Comparison of ENCODE assay signal across 21 cellular contexts in the genomic region with DNA sequence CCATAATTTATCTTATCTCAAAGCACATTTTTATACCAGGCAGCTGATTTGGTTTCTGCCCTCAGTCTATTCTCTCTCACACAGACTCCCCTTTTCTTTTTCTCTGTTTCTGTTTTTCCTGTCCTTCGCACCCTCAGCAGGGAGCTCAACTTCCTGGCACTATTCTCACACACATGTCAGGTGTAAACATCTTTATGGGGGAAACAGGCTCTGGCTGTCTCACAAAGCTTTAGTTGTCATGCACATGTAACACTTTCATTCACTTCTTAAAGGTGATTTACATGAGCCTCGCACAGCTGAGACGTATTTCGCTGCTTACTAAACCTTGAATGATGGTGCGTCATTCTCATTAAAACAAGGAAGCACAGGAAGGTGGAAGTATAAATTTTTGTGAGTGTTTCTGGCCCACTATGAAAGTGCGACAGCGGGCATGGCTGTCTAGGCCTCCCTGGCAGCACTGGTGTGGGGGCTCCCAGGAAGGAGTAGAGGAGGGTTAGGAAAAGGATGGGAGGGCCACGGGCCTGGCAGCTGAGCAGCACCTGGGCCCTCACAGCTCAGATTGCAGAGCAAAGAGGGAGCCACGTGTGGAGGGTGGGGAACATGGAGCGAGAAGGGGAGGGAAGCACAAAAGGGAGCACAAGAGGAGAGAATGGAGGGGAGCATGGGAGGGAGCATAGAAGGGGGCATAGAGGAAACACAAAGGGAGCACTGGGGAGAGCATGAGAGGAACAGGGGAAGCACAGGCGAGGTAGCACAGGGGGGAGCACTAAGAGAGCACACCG. TPM values are rescaled to one million over a fixed set of nuclear protein-coding genes. Genes with fewer than 3 reads are reported as not detected.
DNase-seq lines count a peak whose midpoint lies in the region; ATAC-seq and TF ChIP-seq lines count a peak whose summit lies in the region.
"Had no signal": no experiment of that assay in that cellular context is flagged by ENCODE, and none has a peak within 500 bp of the region (broad histone marks: within the 10 kb centered on the region; RNA-seq: fewer than 3 reads in every experiment).

No MANE protein-coding gene starts in this region.

- H3K4me3 ChIP-seq in GM23338, result no peak overlapping the region
- H3K4me3 ChIP-seq in endodermal cell (ENCODE audit: low read length), result no peak overlapping the region
- H3K4me3 ChIP-seq in effector memory CD4-positive, alpha-beta T cell (ENCODE audit: insufficient read depth, low read depth, low read length, poor library complexity, severe bottlenecking), result no peak overlapping the region
- H3K4me3 ChIP-seq: ascending aorta, gastroesophageal sphincter had no signal

- H3F3A ChIP-seq in GM23338 (replicated peaks; ENCODE audit: low read depth), result no peaks in the 10 kb centered on the region

- no peaks in the 10 kb centered on the region for H3K79me2 ChIP-seq in GM23338 (replicated peaks; ENCODE audit: insufficient read depth)

- H3K9ac ChIP-seq in endodermal cell (ENCODE audit: extremely low read depth, low read length, poor library complexity, severe bottlenecking), result no peak overlapping the region

- H3K4me2 ChIP-seq in GM23338, result peak overlapping the region; percentile 48

- H3K36me3 ChIP-seq in GM23338 (ENCODE audit: insufficient read depth) (no peaks in the 10 kb centered on the region), endodermal cell (ENCODE audit: control insufficient read depth, insufficient read depth, low read length) (no peaks in the 10 kb centered on the region)
- no peaks in the 10 kb centered on the region for H3K36me3 ChIP-seq in effector memory CD4-positive, alpha-beta T cell (ENCODE audit: control insufficient read depth, insufficient read depth, low read length)
- H3K36me3 ChIP-seq: ascending aorta, gastroesophageal sphincter had no signal

- DNase-seq in GM23338 (ENCODE audit: low spot score) (peak; percentile 30), NCI-H2081 treated with DMSO at 0.1 percent for 48 hours (lab: John Stamatoyannopoulos, UW) (peak; percentile 15), endodermal cell (peak; percentile 84), neural crest cell (ENCODE audit: low read depth, low spot score) (no peak), DMS114 treated with DMSO at 0.1 percent for 48 hours (lab: John Stamatoyannopoulos, UW; ENCODE audit: unreplicated experiment) (no peak)
- DNase-seq in effector memory CD4-positive, alpha-beta T cell, result no peak
- DNase-seq: activated CD4-positive, alpha-beta T cell treated with anti-CD3 and anti-CD28 coated beads for 4 hours; C1 segment of cervical spinal cord; EL; hypothalamus; kidney; occipital lobe; small intestine; stimulated activated CD4-positive, alpha-beta T cell treated with anti-CD3 and anti-CD28 coated beads, Interleukin-1b, Interleukin-23, amount 100 ng/mL, for 48 hours; T-helper 2 cell had no signal

- H2AFZ ChIP-seq in GM23338, result peak overlapping the region; percentile 2; the same call in 1 of the 2 replicates

- H3K9me3 ChIP-seq in endodermal cell (ENCODE audit: control insufficient read depth, low read length), result peaks cover 13% of the 10 kb centered on the region
- H3K9me3 ChIP-seq in effector memory CD4-positive, alpha-beta T cell (ENCODE audit: control insufficient read depth, low read length), result no peaks in the 10 kb centered on the region
- H3K9me3 ChIP-seq: ascending aorta had no signal

- H3K4me1 Mint-ChIP-seq in GM23338 (peaks cover 30% of the 10 kb centered on the region), endodermal cell (peaks cover 16% of the 10 kb centered on the region), neural crest cell (peaks cover 4% of the 10 kb centered on the region)

- H3K4me3 Mint-ChIP-seq in GM23338, result peak overlapping the region; percentile 21; the same call in 2 of the 3 replicates
- H3K4me3 Mint-ChIP-seq in endodermal cell, result no peak overlapping the region
- H3K4me3 Mint-ChIP-seq in neural crest cell, result no peak overlapping the region
- H3K4me3 Mint-ChIP-seq: IgD-negative memory B cell had no signal

- ATAC-seq in GM23338 (peak; percentile 80), HG03095 (IDR thresholded peaks at IDR 0.05; ENCODE audit: unreplicated experiment) (no peak)
- ATAC-seq: activated naive CD4-positive, alpha-beta T cell treated with anti-CD3 and anti-CD28 coated beads, Interleukin-2, amount 50 U/mL, for 72 hours; gastroesophageal sphincter had no signal

- H3K27ac ChIP-seq in GM23338 (ENCODE audit: low read depth), result no peak overlapping the region
- no peak overlapping the region for H3K27ac ChIP-seq in endodermal cell (ENCODE audit: low read depth, low read length)
- no peak overlapping the region for H3K27ac ChIP-seq in effector memory CD4-positive, alpha-beta T cell (ENCODE audit: insufficient read depth, low read length, poor library complexity, severe bottlenecking)
- H3K27ac ChIP-seq: ascending aorta, gastroesophageal sphincter, RWPE1 had no signal

- H3K27ac Mint-ChIP-seq in GM23338 (no peak overlapping the region; the same call in 1 of the 2 replicates), endodermal cell (peak overlapping the region; percentile 40), neural crest cell (ENCODE audit: unreplicated experiment) (peak overlapping the region; percentile 60)

- no peaks in the 10 kb centered on the region for H3K9me2 ChIP-seq in GM23338 (ENCODE audit: insufficient read depth)

- H3K27me3 ChIP-seq in GM23338 (ENCODE audit: insufficient read depth), result no peaks in the 10 kb centered on the region
- H3K27me3 ChIP-seq in endodermal cell (ENCODE audit: control insufficient read depth, insufficient read depth, low read length, poor library complexity, severe bottlenecking), result no peaks in the 10 kb centered on the region
- no peaks in the 10 kb centered on the region for H3K27me3 ChIP-seq in effector memory CD4-positive, alpha-beta T cell (replicated peaks; ENCODE audit: control insufficient read depth, insufficient read depth, low read length, poor library complexity, severe bottlenecking)
- H3K27me3 ChIP-seq: ascending aorta had no signal

- TF ChIP-seq CTCF in GM23338 (conservative IDR thresholded peaks at IDR 0.05; ENCODE audit: low read depth in 2 of 2), result no peak
- no peak for TF ChIP-seq CTCF in endodermal cell (conservative IDR thresholded peaks at IDR 0.05)
- TF ChIP-seq CTCF in neural crest cell (conservative IDR thresholded peaks at IDR 0.05), result no peak

- H3K9me3 Mint-ChIP-seq in GM23338, result peaks cover 27% of the 10 kb centered on the region; the same call in 2 of the 3 replicates
- H3K9me3 Mint-ChIP-seq in endodermal cell, result peaks cover 18% of the 10 kb centered on the region
- H3K9me3 Mint-ChIP-seq in neural crest cell, result peaks cover 7% of the 10 kb centered on the region

- 50 to 55% methylated on average over 6 to 12 of the region's 12 CpGs for WGBS in endodermal cell (ENCODE audit: insufficient coverage in 1 of 2, insufficient read length in 1 of 2), 2 experiments

- H3K27me3 Mint-ChIP-seq in GM23338 (ENCODE audit: insufficient read depth, low read depth, poor library complexity), result peaks cover 7% of the 10 kb centered on the region
- H3K27me3 Mint-ChIP-seq in endodermal cell (ENCODE audit: insufficient read depth), result no peaks in the 10 kb centered on the region
- H3K27me3 Mint-ChIP-seq in neural crest cell (ENCODE audit: low read depth), result no peaks in the 10 kb centered on the region

- H4K20me1 ChIP-seq in GM23338 (replicated peaks; ENCODE audit: insufficient read depth), result no peaks in the 10 kb centered on the region

- H3K4me1 ChIP-seq in GM23338 (ENCODE audit: insufficient read depth) (peaks cover 25% of the 10 kb centered on the region), endodermal cell (ENCODE audit: control insufficient read depth, insufficient read depth, low read length) (no peaks in the 10 kb centered on the region)
- H3K4me1 ChIP-seq in effector memory CD4-positive, alpha-beta T cell (ENCODE audit: control insufficient read depth, insufficient read depth, low read length, poor library complexity, severe bottlenecking), result no peaks in the 10 kb centered on the region
- H3K4me1 ChIP-seq: ascending aorta, gastroesophageal sphincter had no signal

- H3K36me3 Mint-ChIP-seq in GM23338 (ENCODE audit: low read depth) (peaks cover 28% of the 10 kb centered on the region; the same call in 2 of the 3 replicates), endodermal cell (ENCODE audit: low read depth) (no peaks in the 10 kb centered on the region), neural crest cell (ENCODE audit: low read depth) (no peaks in the 10 kb centered on the region)
- H3K36me3 Mint-ChIP-seq: IgD-negative memory B cell had no signal

TF ChIP-seq in GM23338, 12 proteins besides CTCF, POLR2A, EP300 and RAD21 (continues in another document):
- TF ChIP-seq ZNF331 (CRISPR knock-in tag; IDR thresholded peaks at IDR 0.05; ENCODE audit: low read depth) (no peak), JUNB (IDR thresholded peaks at IDR 0.05; ENCODE audit: unreplicated experiment) (no peak), STAT1 (IDR thresholded peaks at IDR 0.05; ENCODE audit: unreplicated experiment) (no peak), EZH2phosphoT487 (IDR thresholded peaks at IDR 0.05; ENCODE audit: unreplicated experiment) (no peak), EZH2 (IDR thresholded peaks at IDR 0.05; ENCODE audit: low read depth, unreplicated experiment) (no peak)
- TF ChIP-seq, protein P1, sequence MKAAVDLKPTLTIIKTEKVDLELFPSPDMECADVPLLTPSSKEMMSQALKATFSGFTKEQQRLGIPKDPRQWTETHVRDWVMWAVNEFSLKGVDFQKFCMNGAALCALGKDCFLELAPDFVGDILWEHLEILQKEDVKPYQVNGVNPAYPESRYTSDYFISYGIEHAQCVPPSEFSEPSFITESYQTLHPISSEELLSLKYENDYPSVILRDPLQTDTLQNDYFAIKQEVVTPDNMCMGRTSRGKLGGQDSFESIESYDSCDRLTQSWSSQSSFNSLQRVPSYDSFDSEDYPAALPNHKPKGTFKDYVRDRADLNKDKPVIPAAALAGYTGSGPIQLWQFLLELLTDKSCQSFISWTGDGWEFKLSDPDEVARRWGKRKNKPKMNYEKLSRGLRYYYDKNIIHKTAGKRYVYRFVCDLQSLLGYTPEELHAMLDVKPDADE (IDR thresholded peaks at IDR 0.05), result no peak

RNA-seq across cellular contexts. Expression of a gene that starts 46.2 kb away (rescaled TPM):
- 56.0 and 60.4 TPM in 2 replicates for total RNA-seq in GM23338 (2014; rRNA removed; shearing (Covaris generic))
- 21.6 and 27.5 TPM in 2 replicates for polyA plus RNA-seq in GM23338 (2016; fragmentation: Nextera tagmentation; extraction: Ambion mirVana)
- total RNA-seq in endodermal cell, result 10 to 100 TPM in 1 of 2 donors, 1 to 10 TPM in 1; 4.1 to 11.9 TPM
- 1.9 TPM for polyA plus RNA-seq in endodermal cell (2013, experiment 1 of 2)
- 1.2 TPM for polyA plus RNA-seq in endodermal cell (2013, experiment 2 of 2)
- total RNA-seq in neural crest cell, result 0.36 and 0.47 TPM in 2 replicates
- polyA plus RNA-seq: IgD-negative memory B cell had no signal

Comparison
In these comparisons a context has a peak if more than half of its experiments do, and no peak if none do; other contexts are left out.
1. DNase-seq: peak in GM23338 (single experiment), NCI-H2081 treated with DMSO at 0.1 percent for 48 hours (single experiment) and endodermal cell (single experiment); none in neural crest cell (single experiment), DMS114 treated with DMSO at 0.1 percent for 48 hours (single experiment) and effector memory CD4-positive, alpha-beta T cell (0 of 3).